In genomic region chr3:40477671-40478070, GRCh38 we compare ENCODE assay signal across 6 cellular contexts. TPM values are rescaled to one million over a fixed set of nuclear protein-coding genes. Genes with fewer than 3 reads are reported as not detected.
DNase-seq lines count a peak whose midpoint lies in the region; ATAC-seq and TF ChIP-seq lines count a peak whose summit lies in the region.

No MANE protein-coding gene starts in this region.

- ATAC-seq in RWPE2 (ENCODE audit: low read depth) (0 out of 3 replicates have a peak, but pooled peaks have one; percentile 9), GM18498 (IDR thresholded peaks at IDR 0.05; ENCODE audit: unreplicated experiment) (no peak)

- DNase-seq in Ammon's horn (ENCODE audit: low spot score) (peak; percentile 46), RWPE2 (ENCODE audit: low spot score) (no peak), hepatocyte (ENCODE audit: low spot score) (no peak), retina (no peak), NCI-H446 treated with DMSO at 0.1 percent for 48 hours (lab: John Stamatoyannopoulos, UW) (no peak)

- no peaks in the 10 kb centered on the region for H4K20me1 ChIP-seq in hepatocyte (ENCODE audit: insufficient read depth, poor library complexity, severe bottlenecking)

- WGBS in hepatocyte (ENCODE audit: low lambda C conversion rate, missing lambda C conversion rate): 74% methylated on average over 4 of the region's 4 CpGs

- H2AFZ ChIP-seq in hepatocyte: peak overlapping the region; percentile 97

- no peak for TF ChIP-seq CTCF in RWPE2 (IDR thresholded peaks at IDR 0.05; ENCODE audit: poor library complexity, severe bottlenecking)
- TF ChIP-seq CTCF in hepatocyte (IDR thresholded peaks at IDR 0.05; ENCODE audit: poor library complexity): no peak

- no peaks in the 10 kb centered on the region for H3K27me3 ChIP-seq in RWPE2 (ENCODE audit: insufficient read depth, poor library complexity, severe bottlenecking)
- H3K27me3 ChIP-seq in hepatocyte: no peaks in the 10 kb centered on the region

- H3K4me2 ChIP-seq in hepatocyte: peak overlapping the region; percentile 80

- H3K36me3 ChIP-seq in RWPE2 (ENCODE audit: low read depth) (peaks cover 17% of the 10 kb centered on the region), hepatocyte (replicated peaks; ENCODE audit: insufficient read depth, low read depth) (no peaks in the 10 kb centered on the region)

- H3K4me1 ChIP-seq in RWPE2 (ENCODE audit: insufficient read depth, poor library complexity, severe bottlenecking) (no peaks in the 10 kb centered on the region), hepatocyte (ENCODE audit: insufficient read depth) (peaks cover 4% of the 10 kb centered on the region)

- peak overlapping the region; percentile 89 for H3K4me3 ChIP-seq in RWPE2 (ENCODE audit: severe bottlenecking)
- peak overlapping the region; percentile 82 for H3K4me3 ChIP-seq in hepatocyte

- no peak overlapping the region for H3K27ac ChIP-seq in RWPE2 (ENCODE audit: poor library complexity, severe bottlenecking)
- H3K27ac ChIP-seq in hepatocyte: no peak overlapping the region

- H3K79me2 ChIP-seq in hepatocyte: no peaks in the 10 kb centered on the region

- H3K9me3 ChIP-seq in RWPE2 (ENCODE audit: severe bottlenecking) (no peaks in the 10 kb centered on the region), hepatocyte (ENCODE audit: low read depth) (no peaks in the 10 kb centered on the region)

- H3K9me2 ChIP-seq in hepatocyte (replicated peaks; ENCODE audit: insufficient read depth): no peaks in the 10 kb centered on the region

RNA-seq across cellular contexts. Expression of gene ZNF619, which starts 0.7 kb away (rescaled TPM):
- total RNA-seq in hepatocyte: 3.6 and 4.7 TPM in 2 replicates
- polyA plus RNA-seq in hepatocyte: 1.2 and 1.8 TPM in 2 replicates

RNA-seq across cellular contexts. Expression of gene RPL14, which starts 20.5 kb away (rescaled TPM):
- 390 and 395 TPM in 2 replicates for total RNA-seq in hepatocyte
- 470 and 492 TPM in 2 replicates for polyA plus RNA-seq in hepatocyte

RNA-seq across cellular contexts. Expression of gene ZNF620, which starts 28.2 kb away (rescaled TPM):
- 4.4 and 5.4 TPM in 2 replicates for total RNA-seq in hepatocyte
- 3.0 and 5.3 TPM in 2 replicates for polyA plus RNA-seq in hepatocyte

RNA-seq across cellular contexts. Expression of gene ZNF621, which starts 47.1 kb away (rescaled TPM):
- total RNA-seq in hepatocyte: 12.3 and 14.7 TPM in 2 replicates
- polyA plus RNA-seq in hepatocyte: 5.9 and 8.6 TPM in 2 replicates
